8 cellular contexts compared by ENCODE assay signal in genomic region chr1:36351222-36351977, GRCh38. TPM values are rescaled to one million over a fixed set of nuclear protein-coding genes. Genes with fewer than 3 reads are reported as not detected.
DNase-seq lines count a peak whose midpoint lies in the region; ATAC-seq and TF ChIP-seq lines count a peak whose summit lies in the region.

No MANE protein-coding gene starts in this region.

- H3K4me1 ChIP-seq in suprapubic skin, result peaks cover 38% of the 10 kb centered on the region

- peaks cover 57% of the 10 kb centered on the region for H3K36me3 ChIP-seq in suprapubic skin

- H3K27me3 Mint-ChIP-seq in activated naive CD8-positive, alpha-beta T cell, result no peaks in the 10 kb centered on the region

- peak overlapping the region; percentile 72 for H3K27ac Mint-ChIP-seq in activated naive CD8-positive, alpha-beta T cell

- H3K9me3 ChIP-seq in suprapubic skin, result no peaks in the 10 kb centered on the region

- peak overlapping the region; percentile 87 for H3K27ac ChIP-seq in suprapubic skin

- no peaks in the 10 kb centered on the region for H3K27me3 ChIP-seq in suprapubic skin

- TF ChIP-seq CTCF in suprapubic skin (IDR thresholded peaks at IDR 0.05), result no peak

- no peak for TF ChIP-seq POLR2A in suprapubic skin (IDR thresholded peaks at IDR 0.05)

- ATAC-seq in HG03045 (IDR thresholded peaks at IDR 0.05; ENCODE audit: unreplicated experiment) (no peak), GM21381 (IDR thresholded peaks at IDR 0.05; ENCODE audit: unreplicated experiment) (no peak)

- H3K4me3 ChIP-seq in suprapubic skin, result peak overlapping the region; percentile 15

- H3K4me3 Mint-ChIP-seq in activated naive CD8-positive, alpha-beta T cell, result peak overlapping the region; percentile 38

- intact Hi-C loops in posterior vena cava (cut with DNase I), result no loop called here

- H3K36me3 Mint-ChIP-seq in activated naive CD8-positive, alpha-beta T cell, result peaks cover 8% of the 10 kb centered on the region

- no peaks in the 10 kb centered on the region for H3K9me3 Mint-ChIP-seq in activated naive CD8-positive, alpha-beta T cell (ENCODE audit: low read depth)

- peak; percentile 13 for DNase-seq in NCI-H2196 (lab: John Stamatoyannopoulos, UW; ENCODE audit: unreplicated experiment)
- DNase-seq in NCI-H2196 treated with DMSO at 0.1 percent for 48 hours (lab: John Stamatoyannopoulos, UW; ENCODE audit: unreplicated experiment), result no peak
- DNase-seq in iPS-NIHi11 (ENCODE audit: low spot score), result peak; percentile 47
- no peak for DNase-seq in suprapubic skin (ENCODE audit: low spot score in 2 of 2)
- DNase-seq in posterior vena cava (ENCODE audit: low spot score), result no peak

- no peak for TF ChIP-seq EP300 in suprapubic skin (IDR thresholded peaks at IDR 0.05)

- peaks cover 24% of the 10 kb centered on the region for H3K4me1 Mint-ChIP-seq in activated naive CD8-positive, alpha-beta T cell (ENCODE audit: low read depth)

- WGBS in suprapubic skin, result 58% methylated on average over 13 of the region's 14 CpGs

RNA-seq across cellular contexts. Expression of gene EVA1B, which starts 28.0 kb away (rescaled TPM):
- total RNA-seq in suprapubic skin (10 to 100 TPM; 13.3 to 28.0 (median 19.2) TPM), posterior vena cava (10 to 100 TPM; 38.0 to 39.5 TPM)

RNA-seq across cellular contexts. Expression of gene STK40, which starts 34.3 kb away (rescaled TPM):
- 10 to 100 TPM; 29.0 to 69.5 (median 51.8) TPM for total RNA-seq in suprapubic skin
- total RNA-seq in posterior vena cava, result 10 to 100 TPM; 68.5 to 94.8 TPM

RNA-seq across cellular contexts. Expression of gene SH3D21, which starts 45.2 kb away (rescaled TPM):
- 10 to 100 TPM in 3 of 4 donors, 1 to 10 TPM in 1; 6.0 to 26.6 (median 16.0) TPM for total RNA-seq in suprapubic skin
- 1 to 10 TPM; 1.6 to 2.8 TPM for total RNA-seq in posterior vena cava

RNA-seq across cellular contexts. Expression of gene LSM10, which starts 46.3 kb away (rescaled TPM):
- 10 to 100 TPM; 19.2 to 22.6 (median 21.4) TPM for total RNA-seq in suprapubic skin
- 10 to 100 TPM; 30.7 to 34.8 TPM for total RNA-seq in posterior vena cava

Comparison
In these comparisons a context has a peak if more than half of its experiments do, and no peak if none do; other contexts are left out.
1. DNase-seq: peak in NCI-H2196 (single experiment) and iPS-NIHi11 (single experiment); none in NCI-H2196 treated with DMSO at 0.1 percent for 48 hours (single experiment), suprapubic skin (0 of 2) and posterior vena cava (single experiment).